In genomic region chr3:115022214-115022613, GRCh38 we compare ENCODE assay signal across 24 cellular contexts.
DNase-seq lines count a peak whose midpoint lies in the region; ATAC-seq and TF ChIP-seq lines count a peak whose summit lies in the region.
"Had no signal": no experiment of that assay in that cellular context is flagged by ENCODE, and none has a peak within 500 bp of the region (broad histone marks: within the 10 kb centered on the region; RNA-seq: fewer than 3 reads in every experiment).

No MANE protein-coding gene starts in this region.

- H3K4me1 ChIP-seq in mammary epithelial cell (ENCODE audit: insufficient read depth, low read length) (no peaks in the 10 kb centered on the region), gastroesophageal sphincter (peaks cover 4 to 59% (median 16%) of the 10 kb centered on the region in 3 donors), upper lobe of right lung (no peaks in the 10 kb centered on the region)
- H3K4me1 ChIP-seq: BLaER1, SJSA1 had no signal

- TF ChIP-seq CTCF in MCF 10A (IDR thresholded peaks at IDR 0.05; ENCODE audit: unreplicated experiment) (no peak), mammary epithelial cell (conservative IDR thresholded peaks at IDR 0.05 in 1 of 2, IDR thresholded peaks at IDR 0.05 in 1 of 2; ENCODE audit: extremely low read depth in 1 of 2, insufficient read depth in 1 of 2, low read depth in 1 of 2, low read length in 2 of 2) (no peak), cardiac fibroblast (IDR thresholded peaks at IDR 0.05; ENCODE audit: low read depth, low read length) (no peak), gastroesophageal sphincter (IDR thresholded peaks at IDR 0.05) (no peak), upper lobe of right lung (IDR thresholded peaks at IDR 0.05) (no peak)
- no peak for TF ChIP-seq CTCF in activated CD8-positive, alpha-beta T cell treated with anti-CD3 and anti-CD28 coated beads for 36 hours (IDR thresholded peaks at IDR 0.05)

- CTCF ChIA-PET in MCF 10A (lab: Yijun Ruan, JAX) = no interaction called here
- CTCF ChIA-PET in mammary epithelial cell (lab: Charles Lee; ENCODE audit: low non-redundant PET) = no interaction called here
- CTCF ChIA-PET in activated CD8-positive, alpha-beta T cell treated with anti-CD3 and anti-CD28 coated beads for 36 hours (lab: Charles Lee) = no interaction called here

- H3K9me3 Mint-ChIP-seq in MCF 10A (ENCODE audit: unreplicated experiment) = no peaks in the 10 kb centered on the region
- peaks cover under 1% of the 10 kb centered on the region for H3K9me3 Mint-ChIP-seq in activated CD8-positive, alpha-beta T cell treated with anti-CD3 and anti-CD28 coated beads for 36 hours

- H2AFZ ChIP-seq in mammary epithelial cell (ENCODE audit: low read depth, low read length) = no peak overlapping the region

- peak; percentile 1 for DNase-seq in MCF 10A (ENCODE audit: unreplicated experiment)
- DNase-seq in mammary epithelial cell = no peak
- peak; percentile 11 to 19 for DNase-seq in cardiac fibroblast (ENCODE audit: low read depth in 2 of 2)
- DNase-seq in upper lobe of right lung = no peak
- no peak for DNase-seq in dermis blood vessel endothelial cell
- DNase-seq in DMS79 (lab: John Stamatoyannopoulos, UW) = no peak
- DNase-seq in activated CD8-positive, alpha-beta T cell treated with anti-CD3 and anti-CD28 coated beads for 36 hours = no peak
- DNase-seq: 8988T; CD4-positive, alpha-beta memory T cell; COR-L47; EL; GDM1; GOT3; Karpas-422; NCI-H2029; NCI-H2227 treated with DMSO at 0.1 percent for 48 hours; NCI-H510A; Right ventricle myocardium superior; RPMI8226 had no signal

- H3K4me3 ChIP-seq in mammary epithelial cell (replicated peaks in 1 of 3; ENCODE audit: insufficient read depth in 1 of 3, low read depth in 2 of 3, low read length in 3 of 3) = no peak overlapping the region
- H3K4me3 ChIP-seq in cardiac fibroblast (replicated peaks in 1 of 2; ENCODE audit: low read depth in 2 of 2, low read length in 2 of 2) = no peak overlapping the region
- H3K4me3 ChIP-seq in gastroesophageal sphincter = no peak overlapping the region
- no peak overlapping the region for H3K4me3 ChIP-seq in upper lobe of right lung
- H3K4me3 ChIP-seq: BLaER1, GM12878, HAP-1, SJSA1 had no signal

- no peaks in the 10 kb centered on the region for H3K36me3 Mint-ChIP-seq in MCF 10A (ENCODE audit: insufficient read depth, unreplicated experiment)
- H3K36me3 Mint-ChIP-seq in activated CD8-positive, alpha-beta T cell treated with anti-CD3 and anti-CD28 coated beads for 36 hours (ENCODE audit: low read depth) = peaks cover 7% of the 10 kb centered on the region

- in situ Hi-C loops in mammary epithelial cell (cut with MboI; ENCODE audit: low sequenced_read_pairs in 2 of 2) = no loop called here

- H3K9ac ChIP-seq in mammary epithelial cell (ENCODE audit: insufficient read depth, low read length) = no peak overlapping the region
- H3K9ac ChIP-seq: BLaER1 had no signal

- dilution Hi-C loops in mammary epithelial cell (cut with HindIII; ENCODE audit: low sequenced_read_pairs) = no loop called here

- intact Hi-C loops in MCF 10A (cut with micrococcal nuclease) = no loop called here
- intact Hi-C loops in mammary epithelial cell (cut with micrococcal nuclease) = no loop called here
- intact Hi-C loops in upper lobe of right lung (cut with DNase I) = no loop called here
- intact Hi-C loops in activated CD8-positive, alpha-beta T cell treated with anti-CD3 and anti-CD28 coated beads for 36 hours (cut with micrococcal nuclease) = no loop called here

- TF ChIP-seq POLR2A in gastroesophageal sphincter (IDR thresholded peaks at IDR 0.05) = no peak

- H4K20me1 ChIP-seq in mammary epithelial cell (ENCODE audit: insufficient read depth, low read length) = no peaks in the 10 kb centered on the region
- H4K20me1 ChIP-seq: BLaER1 had no signal

- H3K4me1 Mint-ChIP-seq in MCF 10A (ENCODE audit: insufficient read depth, unreplicated experiment) = peaks cover 6% of the 10 kb centered on the region
- H3K4me1 Mint-ChIP-seq in activated CD8-positive, alpha-beta T cell treated with anti-CD3 and anti-CD28 coated beads for 36 hours (ENCODE audit: low read depth) = no peaks in the 10 kb centered on the region

- H3K4me2 ChIP-seq in mammary epithelial cell (ENCODE audit: insufficient read depth, low read depth, low read length) = no peak overlapping the region
- H3K4me2 ChIP-seq: BLaER1 had no signal

- H3K9me3 ChIP-seq in mammary epithelial cell (replicated peaks; ENCODE audit: insufficient read depth, low read length) (no peaks in the 10 kb centered on the region), gastroesophageal sphincter (no peaks in the 10 kb centered on the region), upper lobe of right lung (no peaks in the 10 kb centered on the region)
- H3K9me3 ChIP-seq: BLaER1, HAP-1, SJSA1 had no signal

- no peaks in the 10 kb centered on the region for H3K79me2 ChIP-seq in mammary epithelial cell (ENCODE audit: insufficient read depth, low read length)

- BruUV-seq in MCF 10A (replicated peaks; lab: Mats Ljungman, UMichigan) (no TSS peak), mammary epithelial cell (replicated peaks; lab: Mats Ljungman, UMichigan) (no TSS peak)

- H3K4me3 Mint-ChIP-seq in MCF 10A (ENCODE audit: unreplicated experiment) = no peak overlapping the region
- H3K4me3 Mint-ChIP-seq in activated CD8-positive, alpha-beta T cell treated with anti-CD3 and anti-CD28 coated beads for 36 hours = no peak overlapping the region
- H3K4me3 Mint-ChIP-seq: CD4-positive, alpha-beta memory T cell had no signal

- 67% methylated on average over 2 of the region's 2 CpGs for WGBS in mammary epithelial cell (ENCODE audit: low coverage, missing lambda C conversion rate)
- 13 to 62% methylated on average over 2 of the region's 2 CpGs for WGBS in gastroesophageal sphincter (ENCODE audit: low coverage in 1 of 2), 2 donors

- H3K36me3 ChIP-seq in mammary epithelial cell (ENCODE audit: insufficient read depth, low read length) = no peaks in the 10 kb centered on the region
- no peaks in the 10 kb centered on the region for H3K36me3 ChIP-seq in gastroesophageal sphincter
- H3K36me3 ChIP-seq in upper lobe of right lung = no peaks in the 10 kb centered on the region
- H3K36me3 ChIP-seq: BLaER1, HAP-1, SJSA1 had no signal

- no peaks in the 10 kb centered on the region for H3K27me3 ChIP-seq in mammary epithelial cell (ENCODE audit: insufficient read depth, low read length)
- H3K27me3 ChIP-seq in gastroesophageal sphincter = no peaks in the 10 kb centered on the region
- H3K27me3 ChIP-seq in upper lobe of right lung = no peaks in the 10 kb centered on the region
- H3K27me3 ChIP-seq: BLaER1, SJSA1 had no signal

- H3K27ac ChIP-seq in mammary epithelial cell (ENCODE audit: insufficient read depth, low read depth, low read length) = no peak overlapping the region
- H3K27ac ChIP-seq in gastroesophageal sphincter = peak overlapping the region in 3 of 4 donors; percentile 17 to 72 (median 67)
- H3K27ac ChIP-seq in upper lobe of right lung = no peak overlapping the region
- H3K27ac ChIP-seq: BLaER1, SJSA1 had no signal

- no peaks in the 10 kb centered on the region for H3K27me3 Mint-ChIP-seq in MCF 10A (ENCODE audit: insufficient read depth, unreplicated experiment)
- H3K27me3 Mint-ChIP-seq in activated CD8-positive, alpha-beta T cell treated with anti-CD3 and anti-CD28 coated beads for 36 hours = no peaks in the 10 kb centered on the region
- H3K27me3 Mint-ChIP-seq: CD4-positive, alpha-beta memory T cell had no signal

- no peak for TF ChIP-seq EP300 in gastroesophageal sphincter (IDR thresholded peaks at IDR 0.05)

- no peak overlapping the region for H3K27ac Mint-ChIP-seq in MCF 10A (ENCODE audit: low read depth, unreplicated experiment)
- no peak overlapping the region for H3K27ac Mint-ChIP-seq in activated CD8-positive, alpha-beta T cell treated with anti-CD3 and anti-CD28 coated beads for 36 hours
- H3K27ac Mint-ChIP-seq: CD4-positive, alpha-beta memory T cell had no signal

- ATAC-seq in gastroesophageal sphincter (no peak), upper lobe of right lung (peak; percentile 46)
- ATAC-seq in activated CD8-positive, alpha-beta T cell treated with anti-CD3 and anti-CD28 coated beads for 36 hours = no peak
- ATAC-seq: GM12878 had no signal

- POLR2A ChIA-PET in MCF 10A (lab: Yijun Ruan, JAX) = no interaction called here
- POLR2A ChIA-PET in activated CD8-positive, alpha-beta T cell treated with anti-CD3 and anti-CD28 coated beads for 36 hours (lab: Charles Lee) = no interaction called here

Comparison
In these comparisons a context has a peak if more than half of its experiments do, and no peak if none do; other contexts are left out.
1. DNase-seq: peak in MCF 10A (single experiment) and cardiac fibroblast (2 of 2); none in mammary epithelial cell (single experiment), upper lobe of right lung (single experiment), dermis blood vessel endothelial cell (single experiment), DMS79 (single experiment) and activated CD8-positive, alpha-beta T cell treated with anti-CD3 and anti-CD28 coated beads for 36 hours (single experiment).
2. H3K27ac ChIP-seq: peak in gastroesophageal sphincter (3 of 4); none in mammary epithelial cell (single experiment) and upper lobe of right lung (single experiment).